Comparison of ENCODE assay signal across 30 cellular contexts in the genomic region with DNA sequence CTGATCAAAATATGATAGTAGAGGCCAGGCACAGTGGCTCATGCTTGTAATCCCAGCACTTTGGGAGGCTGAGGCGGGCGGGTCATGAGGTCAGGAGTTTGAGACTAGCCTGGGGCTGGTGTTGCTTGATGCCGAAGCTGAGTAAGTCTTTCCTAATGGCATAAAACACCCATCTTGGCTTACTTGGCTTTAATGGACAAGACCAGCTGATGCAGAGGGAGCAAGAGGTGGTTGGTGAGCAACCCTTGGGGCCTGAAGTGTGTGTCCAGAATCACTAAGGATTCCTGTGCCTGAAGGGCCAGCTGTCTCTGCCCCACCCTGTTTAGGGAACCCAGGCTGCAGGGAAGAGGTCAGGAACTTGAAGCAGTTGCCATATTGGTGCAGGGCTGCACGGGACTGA.
DNase-seq lines count a peak whose midpoint lies in the region; ATAC-seq and TF ChIP-seq lines count a peak whose summit lies in the region.
"Had no signal": no experiment of that assay in that cellular context is flagged by ENCODE, and none has a peak within 500 bp of the region (broad histone marks: within the 10 kb centered on the region; RNA-seq: fewer than 3 reads in every experiment).

No MANE protein-coding gene starts in this region.

- H3K27ac ChIP-seq in neuronal stem cell (replicated peaks; ENCODE audit: low read length) (no peak overlapping the region), tibial artery (no peak overlapping the region)
- H3K27ac ChIP-seq: cardiac muscle cell, esophagus muscularis mucosa, thoracic aorta had no signal

- H2BK15ac ChIP-seq in neuronal stem cell (ENCODE audit: low read length): no peak overlapping the region

- no peak for DNase-seq in activated T-cell treated with anti-CD3 and anti-CD28 coated beads, Interleukin-2, amount 50 U/mL, for 72 hours
- no peak for DNase-seq in activated T-cell treated with anti-CD3 and anti-CD28 coated beads, Interleukin-2, amount 50 U/mL, for 4 hours
- DNase-seq in M059J (ENCODE audit: low read depth) (peak; percentile 60), neuronal stem cell (ENCODE audit: low spot score) (no peak), tibial artery (no peak), HT-29 (ENCODE audit: low spot score) (no peak)
- DNase-seq: ACHN; activated B cell treated with CpG ODN at 0.5 μM for 24 hours; activated effector memory CD4-positive, alpha-beta T cell treated with anti-CD3 and anti-CD28 coated beads, Interleukin-2, amount 50 U/mL, for 16 hours; anterior cingulate cortex; Calu3; cortex of kidney; endodermal cell; foreskin melanocyte; H9; left colon; NCI-H1105; NCI-H2029 treated with DMSO at 0.1 percent for 48 hours; NCI-H345; NCI-H774; retina; stimulated activated CD4-positive, alpha-beta T cell treated with anti-CD3 and anti-CD28 coated beads, Interleukin-4, amount 100 ng/mL, for 24 hours had no signal

- no peak overlapping the region for H2BK5ac ChIP-seq in neuronal stem cell (ENCODE audit: low read length)

- peaks cover 0 to under 1% of the 10 kb centered on the region in 2 donors for H3K4me1 ChIP-seq in neuronal stem cell (ENCODE audit: control insufficient read depth in 2 of 2, insufficient read depth in 1 of 2, low read depth in 1 of 2, low read length in 2 of 2)
- H3K4me1 ChIP-seq in tibial artery: no peaks in the 10 kb centered on the region
- H3K4me1 ChIP-seq: esophagus muscularis mucosa had no signal

- H3K27me3 Mint-ChIP-seq in activated T-cell treated with anti-CD3 and anti-CD28 coated beads, Interleukin-2, amount 50 U/mL, for 72 hours (ENCODE audit: low read depth): no peaks in the 10 kb centered on the region
- H3K27me3 Mint-ChIP-seq in activated T-cell treated with anti-CD3 and anti-CD28 coated beads, Interleukin-2, amount 50 U/mL, for 4 hours (ENCODE audit: low read depth): no peaks in the 10 kb centered on the region
- no peaks in the 10 kb centered on the region for H3K27me3 Mint-ChIP-seq in activated naive CD8-positive, alpha-beta T cell

- H3K4me3 Mint-ChIP-seq in activated T-cell treated with anti-CD3 and anti-CD28 coated beads, Interleukin-2, amount 50 U/mL, for 72 hours: peak overlapping the region in 1 of 2 donors; percentile 33
- H3K4me3 Mint-ChIP-seq in activated T-cell treated with anti-CD3 and anti-CD28 coated beads, Interleukin-2, amount 50 U/mL, for 4 hours: no peak overlapping the region
- no peak overlapping the region for H3K4me3 Mint-ChIP-seq in activated naive CD8-positive, alpha-beta T cell
- H3K4me3 Mint-ChIP-seq: activated B cell treated with CpG ODN at 0.5 μM for 24 hours, endodermal cell, H9, memory B cell had no signal

- H3K4me1 Mint-ChIP-seq in activated T-cell treated with anti-CD3 and anti-CD28 coated beads, Interleukin-2, amount 50 U/mL, for 72 hours (ENCODE audit: low read depth): peaks cover 39% of the 10 kb centered on the region
- peaks cover 55% of the 10 kb centered on the region for H3K4me1 Mint-ChIP-seq in activated T-cell treated with anti-CD3 and anti-CD28 coated beads, Interleukin-2, amount 50 U/mL, for 4 hours (ENCODE audit: low read depth)
- peaks cover 32% of the 10 kb centered on the region for H3K4me1 Mint-ChIP-seq in activated naive CD8-positive, alpha-beta T cell (ENCODE audit: low read depth)
- H3K4me1 Mint-ChIP-seq: activated B cell treated with CpG ODN at 0.5 μM for 24 hours, endodermal cell, H9, memory B cell had no signal

- no peak overlapping the region for H2BK12ac ChIP-seq in neuronal stem cell (ENCODE audit: low read length)

- no peak overlapping the region for H4K8ac ChIP-seq in neuronal stem cell (ENCODE audit: low read depth, low read length)

- intact Hi-C loops in tibial artery (cut with DNase I; ENCODE audit: low total_unique reads): loop anchor here (10.0 kb wide), 1 partner anchor 845 kb away; no protein-coding TSS in a partner anchor

- H3K4me2 ChIP-seq in neuronal stem cell (ENCODE audit: insufficient read depth, low read length, poor library complexity, severe bottlenecking): no peak overlapping the region

- H4K91ac ChIP-seq in neuronal stem cell (ENCODE audit: low read depth, low read length, poor library complexity): no peak overlapping the region

- no peak overlapping the region for H3K23ac ChIP-seq in neuronal stem cell (ENCODE audit: low read depth, low read length, poor library complexity)

- H3K27me3 ChIP-seq in neuronal stem cell (ENCODE audit: control insufficient read depth in 3 of 3, insufficient read depth in 3 of 3, low read depth in 1 of 3, low read length in 3 of 3) (no peaks in the 10 kb centered on the region), tibial artery (no peaks in the 10 kb centered on the region)
- H3K27me3 ChIP-seq: cardiac muscle cell had no signal

- no peak overlapping the region for H3K9ac ChIP-seq in neuronal stem cell (ENCODE audit: low read depth, low read length, poor library complexity)

- H3K27ac Mint-ChIP-seq in activated T-cell treated with anti-CD3 and anti-CD28 coated beads, Interleukin-2, amount 50 U/mL, for 72 hours: peak overlapping the region; percentile 78
- H3K27ac Mint-ChIP-seq in activated naive CD8-positive, alpha-beta T cell: peak overlapping the region; percentile 70
- H3K27ac Mint-ChIP-seq: activated B cell treated with CpG ODN at 0.5 μM for 24 hours, endodermal cell, H9, memory B cell had no signal

- peaks cover 0 to 7% of the 10 kb centered on the region in 2 donors for H3K9me3 Mint-ChIP-seq in activated T-cell treated with anti-CD3 and anti-CD28 coated beads, Interleukin-2, amount 50 U/mL, for 72 hours
- H3K9me3 Mint-ChIP-seq in activated T-cell treated with anti-CD3 and anti-CD28 coated beads, Interleukin-2, amount 50 U/mL, for 4 hours: peaks cover 8% of the 10 kb centered on the region
- H3K9me3 Mint-ChIP-seq in activated naive CD8-positive, alpha-beta T cell (ENCODE audit: low read depth): peaks cover 5% of the 10 kb centered on the region

- TF ChIP-seq CTCF in tibial artery (IDR thresholded peaks at IDR 0.05): no peak

- ATAC-seq in activated T-cell treated with anti-CD3 and anti-CD28 coated beads, Interleukin-2, amount 50 U/mL, for 72 hours (replicated peaks in 1 of 2): no peak
- ATAC-seq in activated T-cell treated with anti-CD3 and anti-CD28 coated beads, Interleukin-2, amount 50 U/mL, for 4 hours: no peak
- no peak for ATAC-seq in activated CD4-positive, CD25-positive, alpha-beta regulatory T cell treated with anti-CD3 and anti-CD28 coated beads, Interleukin-2, amount 50 U/mL, for 24 hours
- ATAC-seq: HepG2, left colon, SK-N-SH treated with all-trans-retinoic acid at 6 μM for 48 hours had no signal

- no CpG with 5 or more reads among the region's 4 CpGs for WGBS in neuronal stem cell (ENCODE audit: extremely low coverage in 2 of 2, insufficient read length in 2 of 2, insufficient replicate concordance in 1 of 2), 2 donors

- H3K14ac ChIP-seq in neuronal stem cell (ENCODE audit: low read length): peak overlapping the region; percentile 27

- H3K4ac ChIP-seq in neuronal stem cell (ENCODE audit: low read length): no peak overlapping the region

- H2BK120ac ChIP-seq in neuronal stem cell (ENCODE audit: low read depth, low read length): no peak overlapping the region

- no peak overlapping the region for H2AFZ ChIP-seq in neuronal stem cell (ENCODE audit: low read length)

- H3K4me3 ChIP-seq in neuronal stem cell (ENCODE audit: low read length in 2 of 2) (no peak overlapping the region), tibial artery (no peak overlapping the region)
- H3K4me3 ChIP-seq: cardiac muscle cell, esophagus muscularis mucosa, thoracic aorta had no signal

- H2AK5ac ChIP-seq in neuronal stem cell (ENCODE audit: low read depth, low read length): peak overlapping the region; percentile 95

- H3K36me3 ChIP-seq in neuronal stem cell (replicated peaks in 1 of 2; ENCODE audit: control insufficient read depth in 2 of 2, insufficient read depth in 2 of 2, low read length in 2 of 2) (no peaks in the 10 kb centered on the region), tibial artery (no peaks in the 10 kb centered on the region)
- H3K36me3 ChIP-seq: cardiac muscle cell, esophagus muscularis mucosa, thoracic aorta had no signal

- H3K36me3 Mint-ChIP-seq in activated T-cell treated with anti-CD3 and anti-CD28 coated beads, Interleukin-2, amount 50 U/mL, for 72 hours (ENCODE audit: insufficient read depth in 2 of 2): peaks cover 6 to 13% of the 10 kb centered on the region in 2 donors
- H3K36me3 Mint-ChIP-seq in activated T-cell treated with anti-CD3 and anti-CD28 coated beads, Interleukin-2, amount 50 U/mL, for 4 hours (ENCODE audit: insufficient read depth): no peaks in the 10 kb centered on the region
- H3K36me3 Mint-ChIP-seq in activated naive CD8-positive, alpha-beta T cell: no peaks in the 10 kb centered on the region
- H3K36me3 Mint-ChIP-seq: memory B cell had no signal

- peaks cover 0 to 5% of the 10 kb centered on the region in 2 donors for H3K9me3 ChIP-seq in neuronal stem cell (replicated peaks in 1 of 2; ENCODE audit: control insufficient read depth in 2 of 2, insufficient read depth in 1 of 2, low read depth in 1 of 2, low read length in 2 of 2)
- no peaks in the 10 kb centered on the region for H3K9me3 ChIP-seq in tibial artery
- H3K9me3 ChIP-seq: esophagus muscularis mucosa, thoracic aorta had no signal

- H3K79me1 ChIP-seq in neuronal stem cell (ENCODE audit: low read depth, low read length): no peaks in the 10 kb centered on the region

- H3K18ac ChIP-seq in neuronal stem cell (ENCODE audit: low read length): peak overlapping the region; percentile 19
